Comparison of ENCODE assay signal across 24 cellular contexts in genomic region chr4:69039071-69039470, GRCh38. TPM values are rescaled to one million over a fixed set of nuclear protein-coding genes. Genes with fewer than 3 reads are reported as not detected.
A peak's percentile ranks its signal among the peaks of the same experiment; 100 is the strongest.
DNase-seq lines count a peak whose midpoint lies in the region; ATAC-seq, FAIRE-seq and TF ChIP-seq lines count a peak whose summit lies in the region.
"Had no signal": no experiment of that assay in that cellular context is flagged by ENCODE, and none has a peak within 500 bp of the region (broad histone marks: within the 10 kb centered on the region; RNA-seq: fewer than 3 reads in every experiment).

No MANE protein-coding gene starts in this region.

- H3K4me1 Mint-ChIP-seq in stimulated activated effector memory CD8-positive, alpha-beta T cell treated with anti-CD3 and anti-CD28 coated beads, Interleukin-12 subunit alpha, Interleukin-12 subunit beta, amount 100 ng/mL, for 72 hours, result no peaks in the 10 kb centered on the region

- TF ChIP-seq RAD21 in K562 (CRISPR knock-in tag; conservative IDR thresholded peaks at IDR 0.05 in 1 of 2, IDR thresholded peaks at IDR 0.05 in 1 of 2), result no peak

- no peaks in the 10 kb centered on the region for H3K9me1 ChIP-seq in K562 (ENCODE audit: control insufficient read depth, insufficient read depth, low read length)

- ATAC-seq in K562 (no peak), GM21526 (IDR thresholded peaks at IDR 0.05; ENCODE audit: low FRiP score, unreplicated experiment) (no peak), HG02678 (IDR thresholded peaks at IDR 0.05; ENCODE audit: unreplicated experiment) (no peak)
- no peak for ATAC-seq in stimulated activated effector memory CD8-positive, alpha-beta T cell treated with anti-CD3 and anti-CD28 coated beads, Interleukin-12 subunit alpha, Interleukin-12 subunit beta, amount 100 ng/mL, for 72 hours

- H2AFZ ChIP-seq in K562 (ENCODE audit: low read depth, low read length), result no peak overlapping the region

- FAIRE-seq in D721Med (lab: Jason Lieb, UNC) (peak; percentile 83), K562 (lab: Jason Lieb, UNC) (peak; percentile 37)

- H3K27ac Mint-ChIP-seq in stimulated activated effector memory CD8-positive, alpha-beta T cell treated with anti-CD3 and anti-CD28 coated beads, Interleukin-12 subunit alpha, Interleukin-12 subunit beta, amount 100 ng/mL, for 72 hours, result no peak overlapping the region
- H3K27ac Mint-ChIP-seq: CD4-positive, CD25-positive, alpha-beta regulatory T cell had no signal

- in situ Hi-C loops in K562 (cut with MboI), result no loop called here

- H3K36me3 ChIP-seq in K562 (ENCODE audit: control insufficient read depth, insufficient read depth, low read length) (no peaks in the 10 kb centered on the region), skeletal muscle satellite cell (ENCODE audit: insufficient read depth, low read length) (no peaks in the 10 kb centered on the region)

- no peak overlapping the region for H3K27ac ChIP-seq in K562 (ENCODE audit: extremely low read depth, low read depth, low read length)
- H3K27ac ChIP-seq: HL-60 had no signal

- H3K4me3 Mint-ChIP-seq in stimulated activated effector memory CD8-positive, alpha-beta T cell treated with anti-CD3 and anti-CD28 coated beads, Interleukin-12 subunit alpha, Interleukin-12 subunit beta, amount 100 ng/mL, for 72 hours, result no peak overlapping the region
- H3K4me3 Mint-ChIP-seq: CD4-positive, CD25-positive, alpha-beta regulatory T cell had no signal

- intact Hi-C loops in K562 (cut with micrococcal nuclease), result no loop called here

- no peak for TF ChIP-seq EP300 in K562 (IDR thresholded peaks at IDR 0.05; ENCODE audit: low read length)

- H3K4me3 ChIP-seq in K562, result no peak overlapping the region
- H3K4me3 ChIP-seq in skeletal muscle satellite cell (ENCODE audit: low read length), result no peak overlapping the region

- no peaks in the 10 kb centered on the region for H3K36me3 Mint-ChIP-seq in stimulated activated effector memory CD8-positive, alpha-beta T cell treated with anti-CD3 and anti-CD28 coated beads, Interleukin-12 subunit alpha, Interleukin-12 subunit beta, amount 100 ng/mL, for 72 hours
- H3K36me3 Mint-ChIP-seq: CD4-positive, CD25-positive, alpha-beta regulatory T cell had no signal

- H4K20me1 ChIP-seq in K562 (replicated peaks; ENCODE audit: control insufficient read depth, insufficient read depth, low read length), result no peaks in the 10 kb centered on the region

- no peak for TF ChIP-seq POLR2A in K562 (conservative IDR thresholded peaks at IDR 0.05)

- TF ChIP-seq CTCF in D721Med (IDR thresholded peaks at IDR 0.05; ENCODE audit: insufficient read depth, missing control alignments) (no peak), K562 (IDR thresholded peaks at IDR 0.05 in 2 of 3, conservative IDR thresholded peaks at IDR 0.05 in 1 of 3; ENCODE audit: insufficient read depth in 2 of 3, low read depth in 1 of 3, low read length in 3 of 3) (no peak)

- H3K9me3 ChIP-seq in K562 (replicated peaks; ENCODE audit: control insufficient read depth, insufficient read depth, low read depth, low read length) (no peaks in the 10 kb centered on the region), skeletal muscle satellite cell (replicated peaks; ENCODE audit: low read length) (no peaks in the 10 kb centered on the region)

- H3K4me1 ChIP-seq in K562 (replicated peaks in 1 of 2; ENCODE audit: control insufficient read depth in 2 of 2, insufficient read depth in 2 of 2, low read length in 2 of 2) (no peaks in the 10 kb centered on the region), skeletal muscle satellite cell (ENCODE audit: control insufficient read depth, insufficient read depth, low read length) (peaks cover 11% of the 10 kb centered on the region)

- CTCF ChIA-PET in K562 (lab: Yijun Ruan, JAX; ENCODE audit: low intra/inter-chr PET ratio), result no interaction called here

- no peaks in the 10 kb centered on the region for H3K79me2 ChIP-seq in K562 (ENCODE audit: control insufficient read depth, insufficient read depth, low read length)

- H3K4me2 ChIP-seq in K562 (ENCODE audit: insufficient read depth, low read length) (no peak overlapping the region), skeletal muscle satellite cell (ENCODE audit: low read length) (peak overlapping the region; percentile 40)

- H3K9me3 Mint-ChIP-seq in stimulated activated effector memory CD8-positive, alpha-beta T cell treated with anti-CD3 and anti-CD28 coated beads, Interleukin-12 subunit alpha, Interleukin-12 subunit beta, amount 100 ng/mL, for 72 hours, result peaks cover 12% of the 10 kb centered on the region

- DNase-seq in D721Med (ENCODE audit: insufficient read length, low spot score), result no peak
- DNase-seq in HS-27A (ENCODE audit: low read depth), result peak; percentile 66
- DNase-seq in K562 (ENCODE audit: extremely low read depth in 1 of 4, low spot score in 3 of 4), result no peak
- no peak for DNase-seq in activated CD8-positive, alpha-beta memory T cell treated with anti-CD3 and anti-CD28 coated beads, Interleukin-2, amount 50 U/mL, for 48 hours
- no peak for DNase-seq in stimulated activated effector memory CD8-positive, alpha-beta T cell treated with anti-CD3 and anti-CD28 coated beads, Interleukin-12 subunit alpha, Interleukin-12 subunit beta, amount 100 ng/mL, for 72 hours (ENCODE audit: low spot score in 2 of 2)
- DNase-seq: CD4-positive, CD25-positive, alpha-beta regulatory T cell; DMS 273 treated with DMSO at 0.1 percent for 48 hours; DND-41; NCI-H1105; NCI-H2081; NCI-H2171; NCI-H446; NCI-H526 treated with DMSO at 0.1 percent for 48 hours; SHP77; SW 1271 had no signal

- H3K27me3 ChIP-seq in K562 (ENCODE audit: control insufficient read depth in 2 of 2, insufficient read depth in 2 of 2, low read length in 2 of 2), result no peaks in the 10 kb centered on the region
- H3K27me3 ChIP-seq in skeletal muscle satellite cell (ENCODE audit: control insufficient read depth, insufficient read depth, low read length), result no peaks in the 10 kb centered on the region

- no peak overlapping the region for H3K9ac ChIP-seq in K562 (ENCODE audit: insufficient read depth in 1 of 2, low read depth in 2 of 2, low read length in 2 of 2)
- H3K9ac ChIP-seq in skeletal muscle satellite cell (ENCODE audit: low read depth, low read length), result no peak overlapping the region

- POLR2A ChIA-PET in K562 (lab: Yijun Ruan, JAX), result no interaction called here

- 4% methylated on average over 2 of the region's 2 CpGs for WGBS in K562 (ENCODE audit: insufficient coverage, low coverage, missing lambda C conversion rate)

- BruUV-seq in K562 (replicated peaks; lab: Mats Ljungman, UMichigan), result no TSS peak

TF ChIP-seq in K562, 482 proteins besides CTCF, POLR2A, EP300 and RAD21 (continues in another document):
- no peak for TF ChIP-seq NELFE (IDR thresholded peaks at IDR 0.05; ENCODE audit: insufficient read depth, insufficient read length)
- no peak for TF ChIP-seq RNF219 (CRISPR knock-in tag; IDR thresholded peaks at IDR 0.05)
- no peak for TF ChIP-seq SAFB2 (IDR thresholded peaks at IDR 0.05; ENCODE audit: borderline replicate concordance, low read depth, low read length, severe bottlenecking)
- TF ChIP-seq TEAD4 (IDR thresholded peaks at IDR 0.05; ENCODE audit: low read length), result no peak
- TF ChIP-seq TEAD4 (CRISPR knock-in tag; IDR thresholded peaks at IDR 0.05; ENCODE audit: borderline replicate concordance), result no peak

RNA-seq across cellular contexts. Expression of gene UGT2B7, which starts 57.2 kb away (rescaled TPM):
- total RNA-seq in K562 (2011; cell fraction: chromatin; rRNA removed; ENCODE audit: low replicate concordance), result not detected in 2 replicates
- total RNA-seq in K562 (2011; cell fraction: nucleolus; rRNA removed), result not detected in 2 replicates
- total RNA-seq in K562 (2011; cell fraction: nucleoplasm; rRNA removed), result not detected in 2 replicates
- total RNA-seq in K562 (2014; rRNA removed) (not detected in 2 replicates), K562 (2014; rRNA removed; fragmentation: Illumina TruSeq; extraction: Trizol) (0.18 TPM in 1 of 2 replicates, not detected in the other), K562 (2015; rRNA removed; fragmentation: Illumina TruSeq; extraction: Trizol) (not detected in 2 replicates), K562 (2021) (0.13 TPM in 1 of 2 replicates, not detected in the other)
- polyA plus RNA-seq in K562 (2011; rRNA removed) (0.04 TPM in 1 of 2 replicates, not detected in the other), K562 (2014; fragmentation: Illumina TruSeq; extraction: Trizol) (0.19 TPM in 1 of 2 replicates, not detected in the other), K562 (2014; fragmentation: Nextera tagmentation; extraction: Ambion mirVana) (under 1 TPM in 1 of 2 experiments, not detected in 1; 0.15 TPM), K562 (2014; rRNA removed) (not detected in 2 replicates)
- not detected in 2 replicates for polyA plus RNA-seq in K562 (2011; cell fraction: cytosol; rRNA removed)
- polyA plus RNA-seq in K562 (2011; cell fraction: nucleus; rRNA removed), result not detected in 2 replicates
- 0.18 and 0.21 TPM in 2 replicates for polyA plus RNA-seq in K562 (2012)
- polyA minus RNA-seq in K562 (2011; rRNA and poly(A)+ RNA removed), result not detected in 2 replicates
- polyA minus RNA-seq in K562 (2011; cell fraction: cytosol; rRNA and poly(A)+ RNA removed), result not detected in 2 replicates
- polyA minus RNA-seq in K562 (2011; cell fraction: nucleus; rRNA and poly(A)+ RNA removed), result not detected in 2 replicates
- not detected in 2 replicates for total RNA-seq in skeletal muscle satellite cell (2012; rRNA removed)
- total RNA-seq: A673; CD4-positive, CD25-positive, alpha-beta regulatory T cell; G401; HT1080; RPMI7951 had no signal
- polyA plus RNA-seq: BJ; CD4-positive, CD25-positive, alpha-beta regulatory T cell had no signal
